In genomic region chr12:103513875-103514274, GRCh38 we compare ENCODE assay signal across 28 cellular contexts. TPM values are rescaled to one million over a fixed set of nuclear protein-coding genes. Genes with fewer than 3 reads are reported as not detected.
"Had no signal": no experiment of that assay in that cellular context is flagged by ENCODE, and none has a peak within 500 bp of the region (broad histone marks: within the 10 kb centered on the region; RNA-seq: fewer than 3 reads in every experiment).

No MANE protein-coding gene starts in this region.

- H3K27me3 ChIP-seq: ovary, right atrium auricular region, right lobe of liver, tibial nerve, vagina had no signal

- H3K4me1 Mint-ChIP-seq: naive thymus-derived CD4-positive, alpha-beta T cell had no signal

- H3K4me1 ChIP-seq: left ventricle myocardium inferior, right atrium auricular region, right lobe of liver, tibial nerve, vagina had no signal

- H3K4me2 ChIP-seq: smooth muscle cell had no signal

- H3K9me3 Mint-ChIP-seq: natural killer cell treated with Interleukin-12 subunit alpha and Interleukin-12 subunit beta and Interleukin-15 and Interleukin-18, amount 100 ng/mL, for 72 hours; type B pancreatic cell had no signal

- DNase-seq: islet precursor cell; left ventricle myocardium inferior; midbrain; mucosa of descending colon; naive thymus-derived CD4-positive, alpha-beta T cell; ovary; right lobe of liver; stimulated activated CD4-positive, alpha-beta T cell treated with anti-CD3 and anti-CD28 coated beads, Interleukin-1b, Interleukin-23, amount 100 ng/mL, for 48 hours; stimulated activated CD4-positive, alpha-beta T cell treated with anti-CD3 and anti-CD28 coated beads, Interleukin-2, amount 100 ng/mL, for 48 hours; stimulated activated CD4-positive, alpha-beta T cell treated with anti-CD3 and anti-CD28 coated beads, Interleukin-4, amount 100 ng/mL, for 4 hours; stimulated activated CD8-positive, alpha-beta memory T cell treated with anti-CD3 and anti-CD28 coated beads, Interleukin-4, amount 100 ng/mL, for 48 hours; stimulated activated naive B cell treated with anti-CD40 and anti-IgM and Interleukin-4, amounts not matched to agents 10 μg/mL and 1 μg/mL and 100 μg/mL, for 72 hours; substantia nigra had no signal

- ATAC-seq: mucosa of descending colon; naive thymus-derived CD4-positive, alpha-beta T cell; natural killer cell treated with Interleukin-12 subunit alpha and Interleukin-12 subunit beta and Interleukin-15 and Interleukin-18, amount 100 ng/mL, for 72 hours; right lobe of liver; stimulated activated naive B cell treated with anti-CD40 and anti-IgM and Interleukin-4, amounts not matched to agents 10 μg/mL and 1 μg/mL and 100 μg/mL, for 72 hours had no signal

- H3K36me3 ChIP-seq: left ventricle myocardium inferior, ovary, right atrium auricular region, right lobe of liver, tibial nerve, vagina had no signal

- H3K27ac Mint-ChIP-seq: naive thymus-derived CD4-positive, alpha-beta T cell; natural killer cell treated with Interleukin-12 subunit alpha and Interleukin-12 subunit beta and Interleukin-15 and Interleukin-18, amount 100 ng/mL, for 72 hours; progenitor cell of endocrine pancreas; stimulated activated naive B cell treated with anti-CD40 and anti-IgM and Interleukin-4, amounts not matched to agents 10 μg/mL and 1 μg/mL and 100 μg/mL, for 72 hours; stimulated activated naive CD8-positive, alpha-beta T cell treated with anti-CD3 and anti-CD28 coated beads, Interleukin-15, Interleukin-2, amounts not matched to agents 100 ng/mL and 50 ng/mL, for 24 hours; type B pancreatic cell had no signal

- H3K9me3 ChIP-seq: left ventricle myocardium inferior, mucosa of descending colon, ovary, right atrium auricular region, right lobe of liver, tibial nerve, vagina had no signal

- H3K4me3 Mint-ChIP-seq: naive thymus-derived CD4-positive, alpha-beta T cell; natural killer cell treated with Interleukin-12 subunit alpha and Interleukin-12 subunit beta and Interleukin-15 and Interleukin-18, amount 100 ng/mL, for 72 hours; stimulated activated naive B cell treated with anti-CD40 and anti-IgM and Interleukin-4, amounts not matched to agents 10 μg/mL and 1 μg/mL and 100 μg/mL, for 72 hours; stimulated activated naive CD8-positive, alpha-beta T cell treated with anti-CD3 and anti-CD28 coated beads, Interleukin-15, Interleukin-2, amounts not matched to agents 100 ng/mL and 50 ng/mL, for 24 hours; type B pancreatic cell had no signal

- H3K36me3 Mint-ChIP-seq: naive thymus-derived CD4-positive, alpha-beta T cell; natural killer cell treated with Interleukin-12 subunit alpha and Interleukin-12 subunit beta and Interleukin-15 and Interleukin-18, amount 100 ng/mL, for 72 hours; type B pancreatic cell had no signal

- H3K27ac ChIP-seq: left ventricle myocardium inferior, ovary, right atrium auricular region, right lobe of liver, tibial nerve, vagina had no signal

- H3K4me3 ChIP-seq: left ventricle myocardium inferior, lung, mucosa of descending colon, ovary, right atrium auricular region, right lobe of liver, smooth muscle cell, tibial nerve, vagina had no signal

RNA-seq across cellular contexts. Expression of gene C12orf42, which starts 18.1 kb away (rescaled TPM):
- total RNA-seq: kidney epithelial cell; left ventricle myocardium inferior; lower leg skin; lung; mesenteric fat pad; natural killer cell treated with Interleukin-12 subunit alpha and Interleukin-12 subunit beta and Interleukin-15 and Interleukin-18, amount 100 ng/mL, for 72 hours; ovary; pulmonary artery endothelial cell; renal cortical epithelial cell; right atrium auricular region; right lobe of liver; smooth muscle cell; ureter; vagina had no signal
- polyA plus RNA-seq: ovary, smooth muscle cell had no signal
